In genomic region chr9:104963076-104963475, GRCh38 we compare ENCODE assay signal across 2 cellular contexts.
TF ChIP-seq lines count a peak whose summit lies in the region.

No MANE protein-coding gene starts in this region.

TF ChIP-seq in GM23338, 12 proteins besides CTCF, POLR2A, EP300 and RAD21 (continued from another document):
- TF ChIP-seq ZNF331 (CRISPR knock-in tag; IDR thresholded peaks at IDR 0.05; ENCODE audit: low read depth), result no peak

TF ChIP-seq in H1, 55 proteins besides CTCF, POLR2A, EP300 and RAD21:
- TF ChIP-seq CTBP2 (IDR thresholded peaks at IDR 0.05; ENCODE audit: borderline replicate concordance, insufficient read depth, insufficient read length, low read length) (no peak), RXRA (IDR thresholded peaks at IDR 0.05; ENCODE audit: insufficient read depth, low read depth, low read length) (no peak), KDM1A (IDR thresholded peaks at IDR 0.05; ENCODE audit: borderline replicate concordance, low read length) (no peak), EGR1 (IDR thresholded peaks at IDR 0.05; ENCODE audit: borderline replicate concordance, low read depth, low read length) (no peak), JUND (IDR thresholded peaks at IDR 0.05; ENCODE audit: low read length) (no peak), SP1 (IDR thresholded peaks at IDR 0.05; ENCODE audit: low read depth, low read length) (no peak), KDM4A (IDR thresholded peaks at IDR 0.05; ENCODE audit: low read depth, low read length, severe bottlenecking) (no peak), CBX8 (IDR thresholded peaks at IDR 0.05; ENCODE audit: borderline replicate concordance, low read depth, low read length) (no peak), TAF7 (optimal IDR thresholded peaks at IDR 0.05; ENCODE audit: borderline replicate concordance, low read depth, low read length) (no peak), RNF2 (IDR thresholded peaks at IDR 0.05; ENCODE audit: borderline replicate concordance, low read depth, low read length, missing control alignments, poor library complexity, severe bottlenecking) (no peak), USF2 (IDR thresholded peaks at IDR 0.05; ENCODE audit: low read length) (no peak), HDAC2 (IDR thresholded peaks at IDR 0.05; ENCODE audit: borderline replicate concordance in 1 of 2, low read depth in 2 of 2, low read length in 2 of 2) (no peak)
